29 cellular contexts compared by ENCODE assay signal in genomic region chr4:126768338-126768737, GRCh38.
DNase-seq lines count a peak whose midpoint lies in the region; ATAC-seq, FAIRE-seq and TF ChIP-seq lines count a peak whose summit lies in the region.
"Had no signal": no experiment of that assay in that cellular context is flagged by ENCODE, and none has a peak within 500 bp of the region (broad histone marks: within the 10 kb centered on the region; RNA-seq: fewer than 3 reads in every experiment).

No MANE protein-coding gene starts in this region.

- no peak for TF ChIP-seq RAD21 in K562 (CRISPR knock-in tag; conservative IDR thresholded peaks at IDR 0.05 in 1 of 2, IDR thresholded peaks at IDR 0.05 in 1 of 2)

- intact Hi-C loops in K562 (cut with micrococcal nuclease), result no loop called here

- no peak for TF ChIP-seq POLR2A in K562 (conservative IDR thresholded peaks at IDR 0.05)

- H3K36me3 ChIP-seq in K562 (ENCODE audit: control insufficient read depth, insufficient read depth, low read length), result peaks cover 25% of the 10 kb centered on the region
- H3K36me3 ChIP-seq: BE2C; BLaER1; BLaER1 treated with 17β-estradiol and CSF1 and Interleukin-3, amounts not matched to agents 10 nM and 100 nM had no signal

- no peak for TF ChIP-seq CTCF in K562 (IDR thresholded peaks at IDR 0.05 in 2 of 3, conservative IDR thresholded peaks at IDR 0.05 in 1 of 3; ENCODE audit: insufficient read depth in 2 of 3, low read depth in 1 of 3, low read length in 3 of 3)

- H3K4me1 ChIP-seq in K562 (replicated peaks in 1 of 2; ENCODE audit: control insufficient read depth in 2 of 2, insufficient read depth in 2 of 2, low read length in 2 of 2), result no peaks in the 10 kb centered on the region; a peak in 1 of 5 replicates
- H3K4me1 ChIP-seq: A549; BE2C; BLaER1; BLaER1 treated with 17β-estradiol and CSF1 and Interleukin-3, amounts not matched to agents 10 nM and 100 nM; Caco-2 had no signal

- no peak overlapping the region for H3K4me3 ChIP-seq in K562
- H3K4me3 ChIP-seq: A549; BLaER1; BLaER1 treated with 17β-estradiol and CSF1 and Interleukin-3, amounts not matched to agents 10 nM and 100 nM had no signal

- H3K79me2 ChIP-seq in K562 (ENCODE audit: control insufficient read depth, insufficient read depth, low read length), result peaks cover 23% of the 10 kb centered on the region

- DNase-seq in K562 (ENCODE audit: extremely low read depth in 1 of 4, low spot score in 3 of 4), result no peak
- DNase-seq: 8988T; ACHN; AML-193; BE2C; C1 segment of cervical spinal cord; Caco-2; Calu3; CD4-positive, alpha-beta memory T cell; CD4-positive, alpha-beta T cell; CD4-positive, CD25-positive, alpha-beta regulatory T cell; CD8-positive, alpha-beta memory T cell; CD8-positive, alpha-beta T cell; COR-L47; DMS 273 treated with DMSO at 0.1 percent for 48 hours; DMS153; DMS53; DMS79; DMS79 treated with DMSO at 0.1 percent for 48 hours; DND-41; EL had no signal

- no peak overlapping the region for H2AFZ ChIP-seq in K562 (ENCODE audit: low read depth, low read length)

- in situ Hi-C loops in K562 (cut with MboI), result no loop called here

- ATAC-seq in K562 (no peak), HG02938 (IDR thresholded peaks at IDR 0.05; ENCODE audit: unreplicated experiment) (no peak)
- ATAC-seq: A549; CD8-positive, alpha-beta T cell had no signal

- H3K9ac ChIP-seq in K562 (ENCODE audit: insufficient read depth in 1 of 2, low read depth in 2 of 2, low read length in 2 of 2), result no peak overlapping the region
- H3K9ac ChIP-seq: BLaER1; BLaER1 treated with 17β-estradiol and CSF1 and Interleukin-3, amounts not matched to agents 10 nM and 100 nM had no signal

- FAIRE-seq in K562 (lab: Jason Lieb, UNC), result no peak
- FAIRE-seq: A204.1, A549, D721Med had no signal

- H3K4me2 ChIP-seq in K562 (ENCODE audit: insufficient read depth, low read length), result no peak overlapping the region
- H3K4me2 ChIP-seq: A549; BLaER1; BLaER1 treated with 17β-estradiol and CSF1 and Interleukin-3, amounts not matched to agents 10 nM and 100 nM had no signal

- H3K9me1 ChIP-seq in K562 (ENCODE audit: control insufficient read depth, insufficient read depth, low read length), result no peaks in the 10 kb centered on the region

- CTCF ChIA-PET in K562 (lab: Yijun Ruan, JAX; ENCODE audit: low intra/inter-chr PET ratio), result no interaction called here

- no TSS peak for BruUV-seq in K562 (replicated peaks; lab: Mats Ljungman, UMichigan)

- TF ChIP-seq EP300 in K562 (IDR thresholded peaks at IDR 0.05; ENCODE audit: low read length), result no peak

- POLR2A ChIA-PET in K562 (lab: Yijun Ruan, JAX), result interaction anchor here (1.3 kb wide), 1 partner anchor 17 kb away, joined by 3 read pairs; no protein-coding TSS in a partner anchor

- H3K27me3 ChIP-seq in K562 (ENCODE audit: control insufficient read depth in 2 of 2, insufficient read depth in 2 of 2, low read length in 2 of 2), result no peaks in the 10 kb centered on the region
- H3K27me3 ChIP-seq: BE2C; BLaER1; BLaER1 treated with 17β-estradiol and CSF1 and Interleukin-3, amounts not matched to agents 10 nM and 100 nM had no signal

- H4K20me1 ChIP-seq in K562 (replicated peaks; ENCODE audit: control insufficient read depth, insufficient read depth, low read length), result no peaks in the 10 kb centered on the region
- H4K20me1 ChIP-seq: BLaER1; BLaER1 treated with 17β-estradiol and CSF1 and Interleukin-3, amounts not matched to agents 10 nM and 100 nM had no signal

- no peaks in the 10 kb centered on the region; the same call in 1 of the 2 replicates for H3K9me3 ChIP-seq in K562 (replicated peaks; ENCODE audit: control insufficient read depth, insufficient read depth, low read depth, low read length)
- H3K9me3 ChIP-seq: A549, BE2C, Caco-2 had no signal

- H3K27ac ChIP-seq in K562 (ENCODE audit: extremely low read depth, low read depth, low read length), result no peak overlapping the region
- H3K27ac ChIP-seq: 22Rv1; A549; BLaER1; BLaER1 treated with 17β-estradiol and CSF1 and Interleukin-3, amounts not matched to agents 10 nM and 100 nM; C4-2B had no signal

TF ChIP-seq in K562, 482 proteins besides CTCF, POLR2A, EP300 and RAD21:
- TF ChIP-seq TAF1 (IDR thresholded peaks at IDR 0.05; ENCODE audit: control insufficient read depth, extremely low read depth, insufficient read depth, low read length, severe bottlenecking), result no peak
- peak; percentile 52; the same call in 1 of the 2 replicates for TF ChIP-seq C11orf30 (IDR thresholded peaks at IDR 0.05; ENCODE audit: low read depth)
- TF ChIP-seq ZNF316 (IDR thresholded peaks at IDR 0.05), result peak; percentile 76
